Comparison of ENCODE assay signal across 8 cellular contexts in the genomic region with DNA sequence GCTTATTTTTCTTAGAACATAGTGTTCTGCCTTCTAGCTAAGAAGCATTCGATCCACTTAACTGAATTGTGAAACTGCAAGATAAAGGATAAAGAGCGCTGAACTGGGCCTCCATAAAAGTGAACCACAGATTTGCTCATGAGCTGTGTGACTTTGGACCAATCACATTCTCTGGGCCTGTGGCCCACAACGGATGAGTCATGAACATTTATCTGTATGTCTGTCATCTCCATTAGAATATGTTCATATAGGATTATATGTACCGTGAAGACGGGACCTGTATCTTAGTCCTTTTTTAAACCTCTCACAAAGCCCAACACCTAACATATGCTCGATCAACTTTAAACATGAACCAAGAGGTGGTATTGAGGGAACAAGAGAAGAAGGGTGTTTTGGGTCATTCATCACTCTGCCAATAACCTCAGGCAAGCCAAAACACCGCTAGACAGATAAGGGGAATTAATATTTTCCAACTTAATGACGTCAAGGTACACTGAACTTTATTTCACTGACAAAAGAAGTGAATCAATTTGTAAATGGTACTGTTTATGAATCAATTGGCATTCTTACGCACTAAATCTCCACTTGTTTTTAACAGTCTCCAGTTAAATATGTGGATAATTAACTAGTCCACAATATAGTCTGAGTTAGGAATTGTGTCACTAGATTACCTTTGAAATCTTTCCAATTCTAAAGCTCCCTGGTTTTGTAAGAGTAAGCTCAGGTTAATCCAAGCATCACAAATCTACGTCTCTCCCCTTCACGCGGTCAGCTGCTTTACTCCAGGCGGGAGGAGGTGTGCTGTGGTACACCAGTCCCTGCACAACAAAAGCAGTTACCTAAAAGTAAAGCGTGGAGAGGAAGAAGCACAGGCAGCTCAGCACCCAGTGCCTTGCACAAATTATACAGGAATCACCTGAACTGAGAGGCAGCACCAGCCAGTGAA. TPM values are rescaled to one million over a fixed set of nuclear protein-coding genes. Genes with fewer than 3 reads are reported as not detected.
DNase-seq lines count a peak whose midpoint lies in the region; ATAC-seq and TF ChIP-seq lines count a peak whose summit lies in the region.

No MANE protein-coding gene starts in this region.

- no peaks in the 10 kb centered on the region for H3K27me3 ChIP-seq in NT2/D1 (ENCODE audit: insufficient read depth, insufficient read length)
- no peaks in the 10 kb centered on the region for H3K27me3 ChIP-seq in osteoblast (ENCODE audit: insufficient read depth, low read length)

- peak; percentile 36 for DNase-seq in GM03348 (ENCODE audit: low spot score)
- no peak for DNase-seq in NT2/D1 (ENCODE audit: low read depth, low spot score)
- peak; percentile 38 for DNase-seq in activated T-cell treated with anti-CD3 and anti-CD28 coated beads, Interleukin-2, amount 50 U/mL, for 24 hours
- DNase-seq in fibroblast of the conjunctiva (ENCODE audit: low read depth): peak; percentile 73
- DNase-seq in osteoblast (ENCODE audit: insufficient read length, low spot score, missing footprints): peak; percentile 90
- DNase-seq in middle frontal gyrus (ENCODE audit: extremely low spot score, low spot score): no peak

- ATAC-seq in HG02763 (IDR thresholded peaks at IDR 0.05; ENCODE audit: unreplicated experiment): no peak
- no peak for ATAC-seq in HG02852 (IDR thresholded peaks at IDR 0.05; ENCODE audit: unreplicated experiment)

- peak overlapping the region; percentile 92 for H3K27ac Mint-ChIP-seq in activated T-cell treated with anti-CD3 and anti-CD28 coated beads, Interleukin-2, amount 50 U/mL, for 24 hours

- no peaks in the 10 kb centered on the region for H3K9me3 ChIP-seq in NT2/D1 (ENCODE audit: insufficient read depth, low read length)
- no peaks in the 10 kb centered on the region for H3K9me3 ChIP-seq in osteoblast (ENCODE audit: low read depth, low read length)

- peak overlapping the region; percentile 47 for H3K27ac ChIP-seq in osteoblast (ENCODE audit: low read depth, low read length)

- peaks cover 47% of the 10 kb centered on the region for H3K36me3 Mint-ChIP-seq in activated T-cell treated with anti-CD3 and anti-CD28 coated beads, Interleukin-2, amount 50 U/mL, for 24 hours (ENCODE audit: low read depth)

- peaks cover 63% of the 10 kb centered on the region for H3K79me2 ChIP-seq in osteoblast (ENCODE audit: insufficient read depth, low read length)

- H3K36me3 ChIP-seq in NT2/D1 (ENCODE audit: insufficient read depth, insufficient read length, low read length) (peaks cover 17% of the 10 kb centered on the region), osteoblast (ENCODE audit: insufficient read depth, low read length) (no peaks in the 10 kb centered on the region)

- H3K4me1 Mint-ChIP-seq in activated T-cell treated with anti-CD3 and anti-CD28 coated beads, Interleukin-2, amount 50 U/mL, for 24 hours (ENCODE audit: low read depth): peaks cover 61% of the 10 kb centered on the region

- H3K4me1 ChIP-seq in NT2/D1 (ENCODE audit: insufficient read depth, insufficient read length) (no peaks in the 10 kb centered on the region), osteoblast (ENCODE audit: insufficient read depth, low read length) (peaks cover 43% of the 10 kb centered on the region)

- no peaks in the 10 kb centered on the region for H3K27me3 Mint-ChIP-seq in activated T-cell treated with anti-CD3 and anti-CD28 coated beads, Interleukin-2, amount 50 U/mL, for 24 hours

- peak overlapping the region; percentile 92 for H3K4me3 Mint-ChIP-seq in activated T-cell treated with anti-CD3 and anti-CD28 coated beads, Interleukin-2, amount 50 U/mL, for 24 hours

- H3K4me3 ChIP-seq in NT2/D1 (ENCODE audit: insufficient read length, low read depth) (peak overlapping the region; percentile 95), osteoblast (ENCODE audit: insufficient read depth, low read length) (peak overlapping the region; percentile 81)

- no peaks in the 10 kb centered on the region for H3K9me3 Mint-ChIP-seq in activated T-cell treated with anti-CD3 and anti-CD28 coated beads, Interleukin-2, amount 50 U/mL, for 24 hours

- peak overlapping the region; percentile 83 for H3K4me2 ChIP-seq in osteoblast (ENCODE audit: insufficient read depth, low read length)

- no peak overlapping the region for H2AFZ ChIP-seq in osteoblast (ENCODE audit: low read length)

- H3K9ac ChIP-seq in NT2/D1 (ENCODE audit: insufficient read length, low read depth): peak overlapping the region; percentile 98

- peaks cover 32% of the 10 kb centered on the region for H4K20me1 ChIP-seq in osteoblast (ENCODE audit: insufficient read depth, low read length)

- TF ChIP-seq CTCF in osteoblast (IDR thresholded peaks at IDR 0.05; ENCODE audit: extremely low read depth, low read depth, low read length): no peak

RNA-seq across cellular contexts. Expression of a gene that starts 1.6 kb away (rescaled TPM):
- 45.2 and 46.9 TPM in 2 replicates for total RNA-seq in osteoblast

RNA-seq across cellular contexts. Expression of a gene that starts 48.9 kb away (rescaled TPM):
- total RNA-seq in osteoblast: 0.29 and 0.36 TPM in 2 replicates

Comparison
In these comparisons a context has a peak if more than half of its experiments do, and no peak if none do; other contexts are left out.
1. DNase-seq: peak in GM03348 (single experiment), activated T-cell treated with anti-CD3 and anti-CD28 coated beads, Interleukin-2, amount 50 U/mL, for 24 hours (single experiment), fibroblast of the conjunctiva (single experiment) and osteoblast (single experiment); none in NT2/D1 (single experiment) and middle frontal gyrus (single experiment).